In the genomic region with DNA sequence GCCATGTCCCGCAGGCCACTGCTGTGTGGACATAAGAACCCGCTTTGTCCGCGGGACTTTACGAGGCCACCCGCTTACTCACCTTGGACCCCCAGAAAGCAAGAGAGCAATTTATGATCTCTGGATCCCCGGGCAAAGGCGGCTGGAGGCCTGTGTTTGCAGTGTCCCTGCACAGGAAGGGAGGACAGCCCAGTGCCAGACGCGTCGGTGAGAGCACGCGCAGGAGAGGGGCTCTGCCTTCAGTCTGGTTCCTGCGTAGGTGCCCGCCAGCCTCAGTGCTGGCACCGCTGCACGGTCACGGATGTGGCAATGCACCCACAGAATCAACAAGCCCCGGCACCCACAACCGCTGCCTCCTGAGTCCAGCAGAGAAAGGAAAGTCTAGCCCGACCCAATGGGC, we compare ENCODE assay signal across 22 cellular contexts.
"Had no signal": no experiment of that assay in that cellular context is flagged by ENCODE, and none has a peak within 500 bp of the region (broad histone marks: within the 10 kb centered on the region; RNA-seq: fewer than 3 reads in every experiment).

No MANE protein-coding gene starts in this region.

- H3K9me3 Mint-ChIP-seq: activated CD4-positive, alpha-beta memory T cell treated with anti-CD3 and anti-CD28 coated beads for 36 hours; activated CD4-positive, alpha-beta T cell treated with anti-CD3 and anti-CD28 coated beads, Interleukin-2, amount 10 ng/mL, durations not matched to agents 24 days and 14 days; activated naive CD4-positive, alpha-beta T cell treated with anti-CD3 and anti-CD28 coated beads, Interleukin-2, amount 50 U/mL, for 24 hours; activated naive CD8-positive, alpha-beta T cell treated with anti-CD3 and anti-CD28 coated beads, Interleukin-2, amount 50 U/mL, for 24 hours; activated T-helper 2 cell treated with anti-CD3 and anti-CD28 coated beads, Interferon-gamma antibody, Interleukin-2, Interleukin-4, amounts not matched to agents 10 μg/mL and 5 μg/mL and 100 μg/mL, durations not matched to agents 14 hours and 24 hours and 36 hours had no signal

- ATAC-seq: activated naive CD8-positive, alpha-beta T cell treated with anti-CD3 and anti-CD28 coated beads, Interleukin-2, amount 50 U/mL, for 24 hours; body of pancreas; gastrocnemius medialis; left colon; T-helper 17 cell had no signal

- H3K4me1 Mint-ChIP-seq: activated naive CD4-positive, alpha-beta T cell treated with anti-CD3 and anti-CD28 coated beads, Interleukin-2, amount 50 U/mL, for 24 hours; activated naive CD8-positive, alpha-beta T cell treated with anti-CD3 and anti-CD28 coated beads, Interleukin-2, amount 50 U/mL, for 24 hours; T-helper 17 cell had no signal

- DNase-seq: activated CD4-positive, alpha-beta memory T cell treated with anti-CD3 and anti-CD28 coated beads for 36 hours; activated CD4-positive, alpha-beta T cell treated with anti-CD3 and anti-CD28 coated beads, Interleukin-2, amount 10 ng/mL, durations not matched to agents 24 days and 14 days; activated CD4-positive, CD25-positive, alpha-beta regulatory T cell treated with anti-CD3 and anti-CD28 coated beads, Interleukin-2, amount 50 U/mL, for 72 hours; activated naive CD8-positive, alpha-beta T cell treated with anti-CD3 and anti-CD28 coated beads, Interleukin-2, amount 50 U/mL, for 24 hours; activated T-cell treated with anti-CD3 and anti-CD28 coated beads, Interleukin-2, amount 50 U/mL, for 48 hours; body of pancreas; effector memory CD4-positive, alpha-beta T cell; erythroblast; gastrocnemius medialis; glutamatergic neuron; islet precursor cell; left colon; mammary epithelial cell; occipital lobe; stimulated activated CD4-positive, alpha-beta T cell treated with anti-CD3 and anti-CD28 coated beads, Interleukin-2, amount 100 ng/mL, for 48 hours; stimulated activated naive CD4-positive, alpha-beta T cell treated with Interleukin-2 at 50 U/mL for 16 hours; SW 1271; T-helper 17 cell; trophoblast cell; uterus had no signal

- H3K9me3 ChIP-seq: body of pancreas, gastrocnemius medialis, uterus had no signal

- H3K4me1 ChIP-seq: body of pancreas, gastrocnemius medialis, uterus had no signal

- H3K27me3 ChIP-seq: body of pancreas had no signal

- H3K36me3 Mint-ChIP-seq: activated CD4-positive, alpha-beta memory T cell treated with anti-CD3 and anti-CD28 coated beads for 36 hours; activated naive CD4-positive, alpha-beta T cell treated with anti-CD3 and anti-CD28 coated beads, Interleukin-2, amount 50 U/mL, for 24 hours had no signal

- H3K27ac Mint-ChIP-seq: activated CD4-positive, alpha-beta memory T cell treated with anti-CD3 and anti-CD28 coated beads for 36 hours; activated CD4-positive, alpha-beta T cell treated with anti-CD3 and anti-CD28 coated beads, Interleukin-2, amount 10 ng/mL, durations not matched to agents 24 days and 14 days; activated naive CD4-positive, alpha-beta T cell treated with anti-CD3 and anti-CD28 coated beads, Interleukin-2, amount 50 U/mL, for 24 hours; activated naive CD8-positive, alpha-beta T cell treated with anti-CD3 and anti-CD28 coated beads, Interleukin-2, amount 50 U/mL, for 24 hours; activated T-helper 2 cell treated with anti-CD3 and anti-CD28 coated beads, Interferon-gamma antibody, Interleukin-2, Interleukin-4, amounts not matched to agents 10 μg/mL and 5 μg/mL and 100 μg/mL, durations not matched to agents 14 hours and 24 hours and 36 hours; T-helper 17 cell had no signal

- H3K4me3 ChIP-seq: body of pancreas, gastrocnemius medialis, uterus had no signal

- H3K27ac ChIP-seq: body of pancreas, gastrocnemius medialis, uterus had no signal

- H3K4me3 Mint-ChIP-seq: activated CD4-positive, alpha-beta memory T cell treated with anti-CD3 and anti-CD28 coated beads for 36 hours; activated CD4-positive, alpha-beta T cell treated with anti-CD3 and anti-CD28 coated beads, Interleukin-2, amount 10 ng/mL, durations not matched to agents 24 days and 14 days; activated naive CD4-positive, alpha-beta T cell treated with anti-CD3 and anti-CD28 coated beads, Interleukin-2, amount 50 U/mL, for 24 hours; activated naive CD8-positive, alpha-beta T cell treated with anti-CD3 and anti-CD28 coated beads, Interleukin-2, amount 50 U/mL, for 24 hours; T-helper 17 cell had no signal

- H3K36me3 ChIP-seq: gastrocnemius medialis, uterus had no signal
